In the genomic region with DNA sequence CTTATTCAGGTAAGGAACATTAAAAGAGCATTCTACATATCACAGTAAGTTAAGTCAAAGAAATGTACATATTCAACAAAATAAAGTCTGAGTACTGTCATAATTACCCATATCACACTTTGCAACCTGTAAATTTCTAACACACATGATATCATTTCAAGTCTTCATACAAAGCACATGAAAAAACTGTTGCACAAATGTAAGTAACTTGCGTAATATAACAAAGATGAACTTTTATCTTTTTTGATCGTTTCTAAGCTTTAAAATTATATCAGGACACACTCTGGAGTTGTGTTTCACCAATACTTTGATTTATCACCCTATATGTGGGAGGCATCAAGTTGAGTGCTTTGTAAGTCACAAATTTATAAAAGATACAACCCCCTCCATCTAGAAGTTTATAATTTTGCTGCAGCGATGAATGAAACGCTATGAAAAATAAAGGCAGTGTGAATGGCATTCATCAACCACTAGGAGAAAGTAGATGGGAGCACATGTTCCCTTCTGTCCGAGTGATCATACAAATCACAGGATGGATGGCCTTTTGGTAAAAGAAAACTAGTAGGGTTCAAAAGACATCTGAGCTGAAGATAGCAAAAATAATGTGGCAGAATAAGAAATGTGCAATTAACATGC, we compare ENCODE assay signal across 16 cellular contexts.
"Had no signal": no experiment of that assay in that cellular context is flagged by ENCODE, and none has a peak within 500 bp of the region (broad histone marks: within the 10 kb centered on the region; RNA-seq: fewer than 3 reads in every experiment).

No MANE protein-coding gene starts in this region.

- H3K27me3 ChIP-seq: esophagus squamous epithelium, right atrium auricular region, stomach, uterus had no signal

- ATAC-seq: effector memory CD8-positive, alpha-beta T cell; naive thymus-derived CD8-positive, alpha-beta T cell had no signal

- DNase-seq: effector memory CD8-positive, alpha-beta T cell; esophagus squamous epithelium; foreskin fibroblast; mesendoderm; naive thymus-derived CD8-positive, alpha-beta T cell; posterior cingulate gyrus; small intestine; stimulated activated CD4-positive, alpha-beta T cell treated with anti-CD3 and anti-CD28 coated beads, Interleukin-12 subunit alpha, Interleukin-12 subunit beta, amount 100 ng/mL, for 4 hours; stimulated activated naive CD4-positive, alpha-beta T cell; stomach; substantia nigra; trophoblast cell; uterus had no signal

- H3K36me3 ChIP-seq: right atrium auricular region, thoracic aorta, uterus had no signal

- H3K4me3 ChIP-seq: esophagus squamous epithelium, right atrium auricular region, stomach, thoracic aorta, uterus had no signal

- H3K4me3 Mint-ChIP-seq: dendritic cell treated with granulocyte-macrophage colony-stimulating factor and Interleukin-4, amounts not matched to agents 40 ng/mL and 50 ng/mL, for 4 days; effector memory CD8-positive, alpha-beta T cell; naive thymus-derived CD8-positive, alpha-beta T cell had no signal

- H3K27ac ChIP-seq: esophagus squamous epithelium, right atrium auricular region, stomach, thoracic aorta, uterus had no signal

- H3K9me3 ChIP-seq: esophagus squamous epithelium, right atrium auricular region, stomach, thoracic aorta, uterus had no signal

- H3K9me3 Mint-ChIP-seq: dendritic cell treated with granulocyte-macrophage colony-stimulating factor and Interleukin-4, amounts not matched to agents 40 ng/mL and 50 ng/mL, for 4 days; effector memory CD8-positive, alpha-beta T cell had no signal

- H3K27me3 Mint-ChIP-seq: dendritic cell treated with granulocyte-macrophage colony-stimulating factor and Interleukin-4, amounts not matched to agents 40 ng/mL and 50 ng/mL, for 4 days; effector memory CD8-positive, alpha-beta T cell; naive thymus-derived CD8-positive, alpha-beta T cell had no signal

- H3K27ac Mint-ChIP-seq: dendritic cell treated with granulocyte-macrophage colony-stimulating factor and Interleukin-4, amounts not matched to agents 40 ng/mL and 50 ng/mL, for 4 days had no signal
